ENCODE assay signal across 1 cellular context in the genomic region with DNA sequence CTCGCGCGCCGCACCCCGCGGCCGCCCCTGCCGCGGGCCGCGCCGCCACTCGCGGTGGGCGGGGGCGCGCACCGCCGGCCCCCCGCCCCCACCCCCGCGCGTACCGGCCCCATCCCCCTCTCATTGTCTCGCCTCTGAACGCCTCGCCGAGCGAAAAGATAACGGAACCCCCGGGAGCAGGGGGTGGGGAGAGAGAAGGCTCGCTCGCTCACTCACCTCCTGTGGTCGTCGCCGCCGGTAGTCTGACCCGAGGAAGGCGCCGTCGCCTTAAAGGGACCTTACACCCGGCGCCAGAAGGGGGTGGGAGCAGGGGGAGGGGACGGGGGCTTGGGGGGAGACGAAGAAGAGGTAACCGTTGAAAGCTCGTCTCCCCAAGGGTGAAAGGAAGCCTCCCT.
TF ChIP-seq lines count a peak whose summit lies in the region.

No MANE protein-coding gene starts in this region.

TF ChIP-seq in SK-N-SH treated with all-trans-retinoic acid at 6 μM for 48 hours, 23 proteins besides CTCF, POLR2A, EP300 and RAD21 (continued from another document):
- TF ChIP-seq, protein P1, sequence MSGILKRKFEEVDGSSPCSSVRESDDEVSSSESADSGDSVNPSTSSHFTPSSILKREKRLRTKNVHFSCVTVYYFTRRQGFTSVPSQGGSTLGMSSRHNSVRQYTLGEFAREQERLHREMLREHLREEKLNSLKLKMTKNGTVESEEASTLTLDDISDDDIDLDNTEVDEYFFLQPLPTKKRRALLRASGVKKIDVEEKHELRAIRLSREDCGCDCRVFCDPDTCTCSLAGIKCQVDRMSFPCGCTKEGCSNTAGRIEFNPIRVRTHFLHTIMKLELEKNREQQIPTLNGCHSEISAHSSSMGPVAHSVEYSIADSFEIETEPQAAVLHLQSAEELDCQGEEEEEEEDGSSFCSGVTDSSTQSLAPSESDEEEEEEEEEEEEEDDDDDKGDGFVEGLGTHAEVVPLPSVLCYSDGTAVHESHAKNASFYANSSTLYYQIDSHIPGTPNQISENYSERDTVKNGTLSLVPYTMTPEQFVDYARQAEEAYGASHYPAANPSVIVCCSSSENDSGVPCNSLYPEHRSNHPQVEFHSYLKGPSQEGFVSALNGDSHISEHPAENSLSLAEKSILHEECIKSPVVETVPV (CRISPR knock-in tag; IDR thresholded peaks at IDR 0.05), result no peak
- TF ChIP-seq SNAI2 (CRISPR knock-in tag; IDR thresholded peaks at IDR 0.05) (no peak), ZNF70 (CRISPR knock-in tag; IDR thresholded peaks at IDR 0.05) (no peak), CSDC2 (CRISPR knock-in tag; IDR thresholded peaks at IDR 0.05) (no peak), PPARA (CRISPR knock-in tag; IDR thresholded peaks at IDR 0.05; ENCODE audit: borderline replicate concordance) (no peak), RARB (CRISPR knock-in tag; IDR thresholded peaks at IDR 0.05) (no peak), ZC3H10 (CRISPR knock-in tag; IDR thresholded peaks at IDR 0.05) (no peak), ZFP30 (CRISPR knock-in tag; IDR thresholded peaks at IDR 0.05) (no peak), BACH2 (CRISPR knock-in tag; IDR thresholded peaks at IDR 0.05; ENCODE audit: borderline replicate concordance) (no peak), ESRRG (CRISPR knock-in tag; IDR thresholded peaks at IDR 0.05) (no peak), ARNTL (CRISPR knock-in tag; IDR thresholded peaks at IDR 0.05; ENCODE audit: borderline replicate concordance, low read depth) (no peak), ZFP3 (CRISPR knock-in tag; IDR thresholded peaks at IDR 0.05) (no peak), GLIS3 (CRISPR knock-in tag; IDR thresholded peaks at IDR 0.05) (no peak)
- TF ChIP-seq, protein P2, sequence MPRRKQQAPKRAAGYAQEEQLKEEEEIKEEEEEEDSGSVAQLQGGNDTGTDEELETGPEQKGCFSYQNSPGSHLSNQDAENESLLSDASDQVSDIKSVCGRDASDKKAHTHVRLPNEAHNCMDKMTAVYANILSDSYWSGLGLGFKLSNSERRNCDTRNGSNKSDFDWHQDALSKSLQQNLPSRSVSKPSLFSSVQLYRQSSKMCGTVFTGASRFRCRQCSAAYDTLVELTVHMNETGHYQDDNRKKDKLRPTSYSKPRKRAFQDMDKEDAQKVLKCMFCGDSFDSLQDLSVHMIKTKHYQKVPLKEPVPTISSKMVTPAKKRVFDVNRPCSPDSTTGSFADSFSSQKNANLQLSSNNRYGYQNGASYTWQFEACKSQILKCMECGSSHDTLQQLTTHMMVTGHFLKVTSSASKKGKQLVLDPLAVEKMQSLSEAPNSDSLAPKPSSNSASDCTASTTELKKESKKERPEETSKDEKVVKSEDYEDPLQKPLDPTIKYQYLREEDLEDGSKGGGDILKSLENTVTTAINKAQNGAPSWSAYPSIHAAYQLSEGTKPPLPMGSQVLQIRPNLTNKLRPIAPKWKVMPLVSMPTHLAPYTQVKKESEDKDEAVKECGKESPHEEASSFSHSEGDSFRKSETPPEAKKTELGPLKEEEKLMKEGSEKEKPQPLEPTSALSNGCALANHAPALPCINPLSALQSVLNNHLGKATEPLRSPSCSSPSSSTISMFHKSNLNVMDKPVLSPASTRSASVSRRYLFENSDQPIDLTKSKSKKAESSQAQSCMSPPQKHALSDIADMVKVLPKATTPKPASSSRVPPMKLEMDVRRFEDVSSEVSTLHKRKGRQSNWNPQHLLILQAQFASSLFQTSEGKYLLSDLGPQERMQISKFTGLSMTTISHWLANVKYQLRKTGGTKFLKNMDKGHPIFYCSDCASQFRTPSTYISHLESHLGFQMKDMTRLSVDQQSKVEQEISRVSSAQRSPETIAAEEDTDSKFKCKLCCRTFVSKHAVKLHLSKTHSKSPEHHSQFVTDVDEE (CRISPR knock-in tag; IDR thresholded peaks at IDR 0.05), result no peak
- TF ChIP-seq, protein P3, sequence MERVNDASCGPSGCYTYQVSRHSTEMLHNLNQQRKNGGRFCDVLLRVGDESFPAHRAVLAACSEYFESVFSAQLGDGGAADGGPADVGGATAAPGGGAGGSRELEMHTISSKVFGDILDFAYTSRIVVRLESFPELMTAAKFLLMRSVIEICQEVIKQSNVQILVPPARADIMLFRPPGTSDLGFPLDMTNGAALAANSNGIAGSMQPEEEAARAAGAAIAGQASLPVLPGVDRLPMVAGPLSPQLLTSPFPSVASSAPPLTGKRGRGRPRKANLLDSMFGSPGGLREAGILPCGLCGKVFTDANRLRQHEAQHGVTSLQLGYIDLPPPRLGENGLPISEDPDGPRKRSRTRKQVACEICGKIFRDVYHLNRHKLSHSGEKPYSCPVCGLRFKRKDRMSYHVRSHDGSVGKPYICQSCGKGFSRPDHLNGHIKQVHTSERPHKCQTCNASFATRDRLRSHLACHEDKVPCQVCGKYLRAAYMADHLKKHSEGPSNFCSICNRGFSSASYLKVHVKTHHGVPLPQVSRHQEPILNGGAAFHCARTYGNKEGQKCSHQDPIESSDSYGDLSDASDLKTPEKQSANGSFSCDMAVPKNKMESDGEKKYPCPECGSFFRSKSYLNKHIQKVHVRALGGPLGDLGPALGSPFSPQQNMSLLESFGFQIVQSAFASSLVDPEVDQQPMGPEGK (CRISPR knock-in tag; IDR thresholded peaks at IDR 0.05; ENCODE audit: borderline replicate concordance), result no peak
TF ChIP-seq in SK-N-SH treated with all-trans-retinoic acid at 6 μM for 48 hours: peak in this region for 0.
